ENCODE assay signal across 1 cellular context in the genomic region with DNA sequence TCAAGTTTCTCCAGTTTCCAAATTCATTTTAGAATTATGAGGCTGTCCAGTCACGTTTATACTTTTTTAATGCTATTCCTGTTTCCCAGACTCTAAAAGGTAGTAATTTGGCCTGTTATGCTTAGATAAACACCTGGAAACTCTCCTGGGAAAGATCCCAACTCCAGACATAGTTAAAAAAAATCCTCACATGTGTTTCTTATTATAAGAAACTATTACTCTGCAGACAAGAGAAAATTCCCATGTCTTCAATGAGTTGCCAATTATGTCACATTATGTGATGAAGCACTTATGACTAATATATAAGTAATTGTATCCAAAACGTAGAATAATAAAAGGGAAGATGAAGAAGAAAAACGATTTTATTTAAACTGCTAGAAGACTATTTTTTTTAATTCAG.
TF ChIP-seq lines count a peak whose summit lies in the region.

No MANE protein-coding gene starts in this region.

TF ChIP-seq in SK-N-SH treated with all-trans-retinoic acid at 6 μM for 48 hours, 23 proteins besides CTCF, POLR2A, EP300 and RAD21 (continued from another document):
- TF ChIP-seq, protein P1, sequence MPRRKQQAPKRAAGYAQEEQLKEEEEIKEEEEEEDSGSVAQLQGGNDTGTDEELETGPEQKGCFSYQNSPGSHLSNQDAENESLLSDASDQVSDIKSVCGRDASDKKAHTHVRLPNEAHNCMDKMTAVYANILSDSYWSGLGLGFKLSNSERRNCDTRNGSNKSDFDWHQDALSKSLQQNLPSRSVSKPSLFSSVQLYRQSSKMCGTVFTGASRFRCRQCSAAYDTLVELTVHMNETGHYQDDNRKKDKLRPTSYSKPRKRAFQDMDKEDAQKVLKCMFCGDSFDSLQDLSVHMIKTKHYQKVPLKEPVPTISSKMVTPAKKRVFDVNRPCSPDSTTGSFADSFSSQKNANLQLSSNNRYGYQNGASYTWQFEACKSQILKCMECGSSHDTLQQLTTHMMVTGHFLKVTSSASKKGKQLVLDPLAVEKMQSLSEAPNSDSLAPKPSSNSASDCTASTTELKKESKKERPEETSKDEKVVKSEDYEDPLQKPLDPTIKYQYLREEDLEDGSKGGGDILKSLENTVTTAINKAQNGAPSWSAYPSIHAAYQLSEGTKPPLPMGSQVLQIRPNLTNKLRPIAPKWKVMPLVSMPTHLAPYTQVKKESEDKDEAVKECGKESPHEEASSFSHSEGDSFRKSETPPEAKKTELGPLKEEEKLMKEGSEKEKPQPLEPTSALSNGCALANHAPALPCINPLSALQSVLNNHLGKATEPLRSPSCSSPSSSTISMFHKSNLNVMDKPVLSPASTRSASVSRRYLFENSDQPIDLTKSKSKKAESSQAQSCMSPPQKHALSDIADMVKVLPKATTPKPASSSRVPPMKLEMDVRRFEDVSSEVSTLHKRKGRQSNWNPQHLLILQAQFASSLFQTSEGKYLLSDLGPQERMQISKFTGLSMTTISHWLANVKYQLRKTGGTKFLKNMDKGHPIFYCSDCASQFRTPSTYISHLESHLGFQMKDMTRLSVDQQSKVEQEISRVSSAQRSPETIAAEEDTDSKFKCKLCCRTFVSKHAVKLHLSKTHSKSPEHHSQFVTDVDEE (CRISPR knock-in tag; IDR thresholded peaks at IDR 0.05), result peak; percentile 70
- TF ChIP-seq ZFP3 (CRISPR knock-in tag; IDR thresholded peaks at IDR 0.05) (no peak), CSDC2 (CRISPR knock-in tag; IDR thresholded peaks at IDR 0.05) (no peak), ARNTL (CRISPR knock-in tag; IDR thresholded peaks at IDR 0.05; ENCODE audit: borderline replicate concordance, low read depth) (no peak), ISL1 (CRISPR knock-in tag; IDR thresholded peaks at IDR 0.05) (peak; percentile 98), ZNF8 (CRISPR knock-in tag; IDR thresholded peaks at IDR 0.05) (no peak), ZNF565 (CRISPR knock-in tag; conservative IDR thresholded peaks at IDR 0.05; ENCODE audit: low read depth) (no peak), BACH2 (CRISPR knock-in tag; IDR thresholded peaks at IDR 0.05; ENCODE audit: borderline replicate concordance) (no peak), SNAI2 (CRISPR knock-in tag; IDR thresholded peaks at IDR 0.05) (no peak), ZC3H10 (CRISPR knock-in tag; IDR thresholded peaks at IDR 0.05) (peak; percentile 36; the same call in 1 of the 2 replicates)
